1 cellular context compared by ENCODE assay signal in genomic region chr3:10233988-10234387, GRCh38.
TF ChIP-seq lines count a peak whose summit lies in the region.

No MANE protein-coding gene starts in this region.

TF ChIP-seq in HepG2, 621 proteins besides CTCF, POLR2A, EP300 and RAD21:
- TF ChIP-seq ZNF629 (CRISPR knock-in tag; conservative IDR thresholded peaks at IDR 0.05), result peak; percentile 53
- TF ChIP-seq TP53 (CRISPR knock-in tag; conservative IDR thresholded peaks at IDR 0.05), result no peak
TF ChIP-seq in HepG2: peak in this region for 1.
